ENCODE assay signal across 8 cellular contexts in the genomic region with DNA sequence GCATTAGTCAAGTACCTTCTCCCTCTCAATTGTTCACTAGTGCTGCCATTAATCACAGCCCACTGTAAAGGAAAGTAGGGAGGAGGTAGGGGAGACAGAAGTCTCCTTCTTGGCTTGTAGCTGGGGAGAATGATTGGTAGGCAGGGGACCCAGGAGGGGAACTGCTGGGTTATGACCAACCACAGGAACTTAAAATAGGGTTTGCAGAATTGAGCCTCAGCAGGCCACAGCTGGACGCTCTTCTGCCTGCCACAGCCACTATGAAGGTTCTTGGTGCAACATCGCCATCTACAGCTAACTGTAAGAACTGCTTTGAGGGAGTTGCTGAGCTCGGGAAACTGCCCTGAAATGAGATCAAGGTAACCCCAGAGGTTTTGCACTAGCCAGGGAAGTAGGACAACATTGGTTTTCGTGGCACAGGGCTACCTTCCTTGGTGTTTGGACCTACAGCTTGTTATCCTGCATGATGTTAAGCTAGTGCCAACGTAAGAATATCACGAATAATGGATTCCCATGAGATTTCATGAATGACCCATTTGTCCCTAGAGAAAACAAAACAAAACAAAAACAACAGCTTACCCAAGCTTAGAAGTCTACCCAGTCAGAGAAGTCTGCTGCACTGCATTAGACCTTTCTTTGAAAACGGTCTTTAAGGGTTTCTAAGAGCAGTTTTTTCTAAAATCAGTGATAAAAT.
DNase-seq lines count a peak whose midpoint lies in the region; ATAC-seq and TF ChIP-seq lines count a peak whose summit lies in the region.

No MANE protein-coding gene starts in this region.

- H4K20me1 ChIP-seq in DOHH2 (ENCODE audit: control insufficient read depth, insufficient read depth, low read depth, low read length), result no peaks in the 10 kb centered on the region
- no peaks in the 10 kb centered on the region for H4K20me1 ChIP-seq in smooth muscle cell (ENCODE audit: low read depth)

- H3K4me3 ChIP-seq in DOHH2 (ENCODE audit: low read length) (no peak overlapping the region), adipocyte (ENCODE audit: low read length) (no peak overlapping the region), smooth muscle cell (no peak overlapping the region)

- no peak overlapping the region for H2AFZ ChIP-seq in smooth muscle cell (ENCODE audit: low read depth)

- no peaks in the 10 kb centered on the region for H3K27me3 ChIP-seq in DOHH2 (ENCODE audit: control insufficient read depth, low read length)
- peaks cover 9% of the 10 kb centered on the region for H3K27me3 ChIP-seq in adipocyte (replicated peaks; ENCODE audit: control insufficient read depth, insufficient read depth, low read length)
- H3K27me3 ChIP-seq in smooth muscle cell (ENCODE audit: low read depth), result no peaks in the 10 kb centered on the region

- H3K4me1 ChIP-seq in DOHH2 (ENCODE audit: control insufficient read depth, low read length) (no peaks in the 10 kb centered on the region), adipocyte (ENCODE audit: control insufficient read depth, insufficient read depth, low read length) (peaks cover 7% of the 10 kb centered on the region), smooth muscle cell (ENCODE audit: low read depth) (peaks cover 7% of the 10 kb centered on the region)

- 8% methylated on average over 7 of the region's 7 CpGs for WGBS in smooth muscle cell (ENCODE audit: low lambda C conversion rate)

- DNase-seq in NCI-H345 (lab: John Stamatoyannopoulos, UW), result peak; percentile 48
- peak; percentile 15 for DNase-seq in adipocyte (ENCODE audit: low read depth)
- DNase-seq in hepatic stellate cell (ENCODE audit: low spot score), result peak; percentile 0
- DNase-seq in smooth muscle cell (lab: John Stamatoyannopoulos, UW; ENCODE audit: unreplicated experiment), result peak; percentile 8
- DNase-seq in NK-92 treated with Interleukin-12 subunit alpha and Interleukin-12 subunit beta, amount 100 ng/mL, for 24 hours (lab: John Stamatoyannopoulos, UW), result no peak

- peak; percentile 78 for TF ChIP-seq CTCF in DOHH2 (IDR thresholded peaks at IDR 0.05; ENCODE audit: low read depth, low read length, poor library complexity, severe bottlenecking)
- peak; percentile 84 for TF ChIP-seq CTCF in smooth muscle cell (IDR thresholded peaks at IDR 0.05; ENCODE audit: borderline replicate concordance, insufficient read depth, poor library complexity, severe bottlenecking)

- ATAC-seq in GM19328 (IDR thresholded peaks at IDR 0.05; ENCODE audit: unreplicated experiment), result peak; percentile 84
- peak; percentile 98 for ATAC-seq in HG03159 (IDR thresholded peaks at IDR 0.05; ENCODE audit: unreplicated experiment)

- H3K9ac ChIP-seq in adipocyte (ENCODE audit: low read length) (peak overlapping the region; percentile 3), smooth muscle cell (ENCODE audit: low read depth) (no peak overlapping the region)

- H3K4me2 ChIP-seq in DOHH2 (ENCODE audit: low read length), result no peak overlapping the region
- no peak overlapping the region for H3K4me2 ChIP-seq in smooth muscle cell

- H3K9me2 ChIP-seq in DOHH2 (replicated peaks; ENCODE audit: control insufficient read depth, low read length), result no peaks in the 10 kb centered on the region

- H3K27ac ChIP-seq in DOHH2 (ENCODE audit: low read depth, low read length) (no peak overlapping the region), smooth muscle cell (ENCODE audit: low read depth) (no peak overlapping the region)

- H3K36me3 ChIP-seq in DOHH2 (ENCODE audit: control insufficient read depth, low read length) (no peaks in the 10 kb centered on the region), adipocyte (ENCODE audit: control insufficient read depth, insufficient read depth, low read length, severe bottlenecking) (no peaks in the 10 kb centered on the region), smooth muscle cell (ENCODE audit: low read depth) (no peaks in the 10 kb centered on the region)

- no peaks in the 10 kb centered on the region for H3K9me3 ChIP-seq in DOHH2 (ENCODE audit: control insufficient read depth, insufficient read depth, low read length)
- H3K9me3 ChIP-seq in adipocyte (ENCODE audit: control insufficient read depth, low read length), result no peaks in the 10 kb centered on the region
- H3K9me3 ChIP-seq in smooth muscle cell (replicated peaks; ENCODE audit: low read depth), result no peaks in the 10 kb centered on the region

- H3F3A ChIP-seq in DOHH2 (ENCODE audit: control insufficient read depth, insufficient read depth) (no peaks in the 10 kb centered on the region), smooth muscle cell (ENCODE audit: low read depth) (no peaks in the 10 kb centered on the region)

- H3K79me2 ChIP-seq in DOHH2 (ENCODE audit: control insufficient read depth, low read length) (no peaks in the 10 kb centered on the region), smooth muscle cell (ENCODE audit: low read depth) (no peaks in the 10 kb centered on the region)
